ENCODE assay signal across 9 cellular contexts in genomic region chr5:154395407-154396106, GRCh38. TPM values are rescaled to one million over a fixed set of nuclear protein-coding genes. Genes with fewer than 3 reads are reported as not detected.
DNase-seq lines count a peak whose midpoint lies in the region; ATAC-seq, FAIRE-seq and TF ChIP-seq lines count a peak whose summit lies in the region.
"Had no signal": no experiment of that assay in that cellular context is flagged by ENCODE, and none has a peak within 500 bp of the region (broad histone marks: within the 10 kb centered on the region; RNA-seq: fewer than 3 reads in every experiment).

No MANE protein-coding gene starts in this region.

- POLR2A ChIA-PET in PC-3 (lab: Charles Lee; ENCODE audit: unreplicated experiment) = no interaction called here

- in situ Hi-C loops in GM23248 (cut with MboI) = no loop called here

- no peak overlapping the region for H3K9ac ChIP-seq in PC-3 (ENCODE audit: low read length)
- no peak overlapping the region for H3K9ac ChIP-seq in GM23248

- FAIRE-seq in urothelium cell line (lab: Jason Lieb, UNC) = no peak

- no peaks in the 10 kb centered on the region for H3K9me2 ChIP-seq in PC-3 (replicated peaks; ENCODE audit: low read length)
- H3K9me2 ChIP-seq in GM23248 (ENCODE audit: insufficient read depth) = no peaks in the 10 kb centered on the region

- no peak overlapping the region for H3K4me2 ChIP-seq in PC-3 (ENCODE audit: low read length)
- no peak overlapping the region for H3K4me2 ChIP-seq in GM23248 (ENCODE audit: unreplicated experiment)

- H3F3A ChIP-seq in PC-3 (ENCODE audit: low read length, unreplicated experiment) (no peaks in the 10 kb centered on the region), GM23248 (ENCODE audit: insufficient read depth) (no peaks in the 10 kb centered on the region)

- H2AFZ ChIP-seq in PC-3 (ENCODE audit: low read length) (no peak overlapping the region), GM23248 (no peak overlapping the region)

- WGBS in GM23248 (ENCODE audit: low coverage in 1 of 2, low lambda C conversion rate in 2 of 2, missing lambda C conversion rate in 2 of 2), 2 experiments = 90 to 93% methylated on average over 14 of the region's 14 CpGs

- no peaks in the 10 kb centered on the region for H4K20me1 ChIP-seq in PC-3 (ENCODE audit: low read length)
- no peaks in the 10 kb centered on the region for H4K20me1 ChIP-seq in GM23248 (ENCODE audit: insufficient read depth)

- H3K36me3 ChIP-seq in PC-3 (ENCODE audit: low read depth, low read length) = peaks cover 3% of the 10 kb centered on the region; the same call in 1 of the 2 replicates
- H3K36me3 ChIP-seq in lower lobe of right lung = peaks cover 30% of the 10 kb centered on the region
- peaks cover 17% of the 10 kb centered on the region for H3K36me3 ChIP-seq in GM23248 (ENCODE audit: low read depth)
- H3K36me3 ChIP-seq: WERI-Rb-1 had no signal

- BruUV-seq in PC-3 (replicated peaks; lab: Mats Ljungman, UMichigan) = no TSS peak

- ATAC-seq in GM19023 (IDR thresholded peaks at IDR 0.05; ENCODE audit: unreplicated experiment) (peak; percentile 62), HG02885 (IDR thresholded peaks at IDR 0.05; ENCODE audit: poor library complexity, unreplicated experiment) (peak; percentile 67), PC-3 (peak; percentile 54), lower lobe of right lung (peak; percentile 15 to 24)

- no peak overlapping the region for H3K4me3 ChIP-seq in PC-3 (ENCODE audit: low read length)
- no peak overlapping the region for H3K4me3 ChIP-seq in lower lobe of right lung
- no peak overlapping the region for H3K4me3 ChIP-seq in GM23248

- TF ChIP-seq CTCF in PC-3 (conservative IDR thresholded peaks at IDR 0.05; ENCODE audit: low read depth, low read length) = no peak
- no peak for TF ChIP-seq CTCF in lower lobe of right lung (IDR thresholded peaks at IDR 0.05)

- intact Hi-C loops in PC-3 (cut with micrococcal nuclease) (no loop called here), lower lobe of right lung (cut with DNase I) (no loop called here)

- no peaks in the 10 kb centered on the region for H3K79me2 ChIP-seq in PC-3 (ENCODE audit: low read length)
- no peaks in the 10 kb centered on the region for H3K79me2 ChIP-seq in GM23248 (ENCODE audit: insufficient read depth)

- DNase-seq in PC-3 (peak; percentile 59), lower lobe of right lung (no peak), GM23248 (no peak), AG08395 (ENCODE audit: low spot score) (no peak), urothelium cell line (ENCODE audit: low spot score) (no peak), NCI-H1092 (lab: John Stamatoyannopoulos, UW) (no peak)
- DNase-seq: WERI-Rb-1 had no signal

- H3K9me3 ChIP-seq in PC-3 (ENCODE audit: low read length) (no peaks in the 10 kb centered on the region), lower lobe of right lung (no peaks in the 10 kb centered on the region), GM23248 (ENCODE audit: low read depth) (no peaks in the 10 kb centered on the region)

- no peak overlapping the region for H3K27ac ChIP-seq in PC-3 (ENCODE audit: low read length)
- H3K27ac ChIP-seq in lower lobe of right lung = no peak overlapping the region
- H3K27ac ChIP-seq in GM23248 = no peak overlapping the region
- H3K27ac ChIP-seq: WERI-Rb-1 had no signal

- H3K4me1 ChIP-seq in PC-3 (ENCODE audit: insufficient read depth, low read length) = peaks cover 10% of the 10 kb centered on the region; the same call in 1 of the 2 replicates
- H3K4me1 ChIP-seq in lower lobe of right lung = peaks cover 8% of the 10 kb centered on the region
- no peaks in the 10 kb centered on the region for H3K4me1 ChIP-seq in GM23248 (ENCODE audit: insufficient read depth)

- no peaks in the 10 kb centered on the region for H3K27me3 ChIP-seq in PC-3 (ENCODE audit: low read length)
- no peaks in the 10 kb centered on the region for H3K27me3 ChIP-seq in lower lobe of right lung (ENCODE audit: low read depth)
- H3K27me3 ChIP-seq in GM23248 (replicated peaks; ENCODE audit: insufficient read depth) = no peaks in the 10 kb centered on the region

- CTCF ChIA-PET in PC-3 (lab: Charles Lee) = no interaction called here

RNA-seq across cellular contexts. Expression of gene SAP30L, which starts 50.2 kb away (rescaled TPM):
- total RNA-seq in PC-3 (2014; rRNA removed) (17.2 and 36.0 TPM in 2 replicates), lower lobe of right lung (43.2 TPM)
- total RNA-seq in GM23248 (2014; rRNA removed; shearing (Covaris generic)) = 26.0 and 45.9 TPM in 2 replicates
- polyA plus RNA-seq in GM23248 (2016; fragmentation: Nextera tagmentation; extraction: Ambion mirVana) = 6.1 and 9.4 TPM in 2 replicates
